Comparison of ENCODE assay signal across 1 cellular context in the genomic region with DNA sequence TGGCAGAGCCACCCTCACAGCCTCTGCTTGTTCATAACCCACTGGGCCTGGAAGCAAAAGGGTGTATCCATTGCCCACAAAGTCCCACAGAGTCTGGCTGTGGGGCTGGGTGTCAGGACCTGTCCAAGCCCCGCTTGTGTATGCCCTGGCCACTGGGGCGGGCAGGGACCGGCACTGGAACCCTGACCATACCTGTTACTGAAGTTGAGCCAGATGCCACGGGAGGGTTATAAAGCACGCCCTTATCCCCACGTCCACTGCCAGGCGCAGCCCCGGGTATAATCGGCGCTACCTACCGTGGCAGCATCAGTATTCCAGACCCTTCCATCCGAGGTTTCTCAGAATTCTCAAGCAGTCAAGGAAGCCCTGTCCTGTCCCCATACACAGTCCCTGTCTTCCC.
TF ChIP-seq lines count a peak whose summit lies in the region.

No MANE protein-coding gene starts in this region.

TF ChIP-seq in HepG2, 621 proteins besides CTCF, POLR2A, EP300 and RAD21 (continued from another document):
- no peak for TF ChIP-seq ZNF614 (CRISPR knock-in tag; IDR thresholded peaks at IDR 0.05; ENCODE audit: borderline replicate concordance)
- no peak for TF ChIP-seq ZNF501 (CRISPR knock-in tag; IDR thresholded peaks at IDR 0.05)
- no peak for TF ChIP-seq REL (CRISPR knock-in tag; conservative IDR thresholded peaks at IDR 0.05)
- TF ChIP-seq MATR3 (CRISPR knock-in tag; IDR thresholded peaks at IDR 0.05), result no peak
- TF ChIP-seq, protein P1, sequence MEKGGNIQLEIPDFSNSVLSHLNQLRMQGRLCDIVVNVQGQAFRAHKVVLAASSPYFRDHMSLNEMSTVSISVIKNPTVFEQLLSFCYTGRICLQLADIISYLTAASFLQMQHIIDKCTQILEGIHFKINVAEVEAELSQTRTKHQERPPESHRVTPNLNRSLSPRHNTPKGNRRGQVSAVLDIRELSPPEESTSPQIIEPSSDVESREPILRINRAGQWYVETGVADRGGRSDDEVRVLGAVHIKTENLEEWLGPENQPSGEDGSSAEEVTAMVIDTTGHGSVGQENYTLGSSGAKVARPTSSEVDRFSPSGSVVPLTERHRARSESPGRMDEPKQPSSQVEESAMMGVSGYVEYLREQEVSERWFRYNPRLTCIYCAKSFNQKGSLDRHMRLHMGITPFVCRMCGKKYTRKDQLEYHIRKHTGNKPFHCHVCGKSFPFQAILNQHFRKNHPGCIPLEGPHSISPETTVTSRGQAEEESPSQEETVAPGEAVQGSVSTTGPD (CRISPR knock-in tag; IDR thresholded peaks at IDR 0.05), result no peak
- TF ChIP-seq, protein P2, sequence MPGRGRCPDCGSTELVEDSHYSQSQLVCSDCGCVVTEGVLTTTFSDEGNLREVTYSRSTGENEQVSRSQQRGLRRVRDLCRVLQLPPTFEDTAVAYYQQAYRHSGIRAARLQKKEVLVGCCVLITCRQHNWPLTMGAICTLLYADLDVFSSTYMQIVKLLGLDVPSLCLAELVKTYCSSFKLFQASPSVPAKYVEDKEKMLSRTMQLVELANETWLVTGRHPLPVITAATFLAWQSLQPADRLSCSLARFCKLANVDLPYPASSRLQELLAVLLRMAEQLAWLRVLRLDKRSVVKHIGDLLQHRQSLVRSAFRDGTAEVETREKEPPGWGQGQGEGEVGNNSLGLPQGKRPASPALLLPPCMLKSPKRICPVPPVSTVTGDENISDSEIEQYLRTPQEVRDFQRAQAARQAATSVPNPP (CRISPR knock-in tag; IDR thresholded peaks at IDR 0.05), result no peak
- TF ChIP-seq HDAC1 (CRISPR knock-in tag; IDR thresholded peaks at IDR 0.05), result no peak
- no peak for TF ChIP-seq ZNF607 (CRISPR knock-in tag; IDR thresholded peaks at IDR 0.05; ENCODE audit: borderline replicate concordance)
- TF ChIP-seq TOPORS (CRISPR knock-in tag; IDR thresholded peaks at IDR 0.05), result no peak
- no peak for TF ChIP-seq ZBTB21 (CRISPR knock-in tag; IDR thresholded peaks at IDR 0.05)
- TF ChIP-seq KMT2B (CRISPR knock-in tag; IDR thresholded peaks at IDR 0.05), result no peak
- TF ChIP-seq ZNF879 (CRISPR knock-in tag; IDR thresholded peaks at IDR 0.05), result no peak
- TF ChIP-seq, protein P3, sequence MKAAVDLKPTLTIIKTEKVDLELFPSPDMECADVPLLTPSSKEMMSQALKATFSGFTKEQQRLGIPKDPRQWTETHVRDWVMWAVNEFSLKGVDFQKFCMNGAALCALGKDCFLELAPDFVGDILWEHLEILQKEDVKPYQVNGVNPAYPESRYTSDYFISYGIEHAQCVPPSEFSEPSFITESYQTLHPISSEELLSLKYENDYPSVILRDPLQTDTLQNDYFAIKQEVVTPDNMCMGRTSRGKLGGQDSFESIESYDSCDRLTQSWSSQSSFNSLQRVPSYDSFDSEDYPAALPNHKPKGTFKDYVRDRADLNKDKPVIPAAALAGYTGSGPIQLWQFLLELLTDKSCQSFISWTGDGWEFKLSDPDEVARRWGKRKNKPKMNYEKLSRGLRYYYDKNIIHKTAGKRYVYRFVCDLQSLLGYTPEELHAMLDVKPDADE (CRISPR knock-in tag; IDR thresholded peaks at IDR 0.05), result no peak
